Comparison of ENCODE assay signal across 12 cellular contexts in genomic region chr2:127174977-127175376, GRCh38. TPM values are rescaled to one million over a fixed set of nuclear protein-coding genes. Genes with fewer than 3 reads are reported as not detected.
DNase-seq lines count a peak whose midpoint lies in the region; FAIRE-seq and TF ChIP-seq lines count a peak whose summit lies in the region.
"Had no signal": no experiment of that assay in that cellular context is flagged by ENCODE, and none has a peak within 500 bp of the region (broad histone marks: within the 10 kb centered on the region; RNA-seq: fewer than 3 reads in every experiment).

No MANE protein-coding gene starts in this region.

- no peak overlapping the region for H3K27ac Mint-ChIP-seq in progenitor cell of endocrine pancreas
- H3K27ac Mint-ChIP-seq: activated naive CD8-positive, alpha-beta T cell; B cell; naive thymus-derived CD8-positive, alpha-beta T cell had no signal

- no peak overlapping the region for H3K4me3 Mint-ChIP-seq in progenitor cell of endocrine pancreas (ENCODE audit: low read depth)
- H3K4me3 Mint-ChIP-seq: activated naive CD8-positive, alpha-beta T cell; B cell; naive thymus-derived CD8-positive, alpha-beta T cell had no signal

- TF ChIP-seq CTCF in coronary artery (IDR thresholded peaks at IDR 0.05) (no peak), progenitor cell of endocrine pancreas (IDR thresholded peaks at IDR 0.05; ENCODE audit: unreplicated experiment) (no peak)

- H3K9me3 Mint-ChIP-seq in progenitor cell of endocrine pancreas (ENCODE audit: low read depth): peaks cover 9% of the 10 kb centered on the region

- peak overlapping the region; percentile 8 for H3K4me3 ChIP-seq in coronary artery

- H3K36me3 Mint-ChIP-seq in progenitor cell of endocrine pancreas (ENCODE audit: insufficient read depth): peaks cover 5% of the 10 kb centered on the region
- H3K36me3 Mint-ChIP-seq: activated naive CD8-positive, alpha-beta T cell had no signal

- no peak for FAIRE-seq in urothelium cell line (lab: Jason Lieb, UNC)

- peaks cover 18% of the 10 kb centered on the region for H3K27me3 Mint-ChIP-seq in progenitor cell of endocrine pancreas
- H3K27me3 Mint-ChIP-seq: activated naive CD8-positive, alpha-beta T cell had no signal

- H3K4me1 Mint-ChIP-seq in progenitor cell of endocrine pancreas (ENCODE audit: low read depth): peaks cover 12% of the 10 kb centered on the region
- H3K4me1 Mint-ChIP-seq: B cell; naive thymus-derived CD8-positive, alpha-beta T cell had no signal

- DNase-seq in NCI-H82 (lab: John Stamatoyannopoulos, UW) (peak; percentile 30), NCI-H82 treated with DMSO at 0.1 percent for 48 hours (lab: John Stamatoyannopoulos, UW; ENCODE audit: unreplicated experiment) (no peak), coronary artery (ENCODE audit: low spot score) (peak; percentile 72), mesenteric fat pad (ENCODE audit: low spot score) (peak; percentile 74), urothelium cell line (ENCODE audit: low spot score) (peak; percentile 59), GOT3 (lab: John Stamatoyannopoulos, UW) (no peak), progenitor cell of endocrine pancreas (ENCODE audit: low spot score, unreplicated experiment) (no peak)
- DNase-seq in NK-92 treated with Interleukin-12 subunit alpha and Interleukin-12 subunit beta, amount 100 ng/mL, for 24 hours (lab: John Stamatoyannopoulos, UW): no peak
- DNase-seq: KG1; naive thymus-derived CD8-positive, alpha-beta T cell had no signal

- peak overlapping the region in 1 of 2 donors; percentile 47 for H3K27ac ChIP-seq in coronary artery

RNA-seq across cellular contexts. Expression of gene CYP27C1, which starts 45.1 kb away (rescaled TPM):
- total RNA-seq in mesenteric fat pad (1.1 TPM), progenitor cell of endocrine pancreas (8.0 and 8.6 TPM in 2 replicates)
- total RNA-seq: B cell; naive thymus-derived CD8-positive, alpha-beta T cell had no signal

Comparison
In these comparisons a context has a peak if more than half of its experiments do, and no peak if none do; other contexts are left out.
1. DNase-seq: peak in NCI-H82 (single experiment), coronary artery (single experiment), mesenteric fat pad (single experiment) and urothelium cell line (single experiment); none in NCI-H82 treated with DMSO at 0.1 percent for 48 hours (single experiment), GOT3 (single experiment), progenitor cell of endocrine pancreas (single experiment) and NK-92 treated with Interleukin-12 subunit alpha and Interleukin-12 subunit beta, amount 100 ng/mL, for 24 hours (single experiment).